ENCODE assay signal across 11 cellular contexts in genomic region chr13:34863360-34864135, GRCh38.
DNase-seq lines count a peak whose midpoint lies in the region; ATAC-seq and TF ChIP-seq lines count a peak whose summit lies in the region.
"Had no signal": no experiment of that assay in that cellular context is flagged by ENCODE, and none has a peak within 500 bp of the region (broad histone marks: within the 10 kb centered on the region; RNA-seq: fewer than 3 reads in every experiment).

No MANE protein-coding gene starts in this region.

- in situ Hi-C loops in GM13977 (cut with MboI; ENCODE audit: low pct_unique_long_range_greater_than_20kb, low sequenced_read_pairs, unreplicated experiment): no loop called here

- CTCF ChIA-PET in BJ (lab: Yijun Ruan, JAX): no interaction called here

- no peaks in the 10 kb centered on the region for H3K36me3 ChIP-seq in BJ (ENCODE audit: control insufficient read depth, insufficient read depth, low read length)
- H3K36me3 ChIP-seq: upper lobe of right lung had no signal

- no peaks in the 10 kb centered on the region for H3K27me3 ChIP-seq in BJ (ENCODE audit: control insufficient read depth, insufficient read depth, low read length)
- H3K27me3 ChIP-seq: upper lobe of right lung had no signal

- TF ChIP-seq CTCF in BJ (IDR thresholded peaks at IDR 0.05; ENCODE audit: insufficient read depth, low read depth, low read length) (no peak), GM13977 (IDR thresholded peaks at IDR 0.05; ENCODE audit: extremely low read depth, insufficient read depth, missing control alignments) (no peak)

- no peak overlapping the region for H3K4me3 ChIP-seq in BJ (ENCODE audit: low read depth, low read length)
- H3K4me3 ChIP-seq: upper lobe of right lung had no signal

- DNase-seq in BJ (ENCODE audit: low read depth) (peak; percentile 85), HS-5 (ENCODE audit: low read depth) (peak; percentile 69), amniotic stem cell (lab: John Stamatoyannopoulos, UW) (peak; percentile 73), kidney tubule cell (ENCODE audit: low spot score) (peak; percentile 95), OCI-M2 (lab: John Stamatoyannopoulos, UW; ENCODE audit: unreplicated experiment) (no peak), anterior cingulate cortex (lab: John Stamatoyannopoulos, UW) (no peak), left lobe of liver (ENCODE audit: low spot score) (no peak), GM13977 (ENCODE audit: low spot score) (no peak)
- DNase-seq: activated naive CD8-positive, alpha-beta T cell treated with anti-CD3 and anti-CD28 coated beads, Interleukin-2, amount 10 ng/mL, durations not matched to agents 7 days and 5 days; stimulated activated CD4-positive, alpha-beta T cell treated with anti-CD3 and anti-CD28 coated beads, Interleukin-4, amount 100 ng/mL, for 4 hours; upper lobe of right lung had no signal

- POLR2A ChIA-PET in BJ (lab: Charles Lee): interaction anchor here (0.5 kb wide), 1 partner anchor 1090 kb away, joined by 3 read pairs; no protein-coding TSS in a partner anchor

- no peak for ATAC-seq in left lobe of liver
- ATAC-seq: upper lobe of right lung had no signal

Comparison
In these comparisons a context has a peak if more than half of its experiments do, and no peak if none do; other contexts are left out.
1. DNase-seq: peak in BJ (single experiment), HS-5 (single experiment), amniotic stem cell (single experiment) and kidney tubule cell (single experiment); none in OCI-M2 (single experiment), anterior cingulate cortex (0 of 58), left lobe of liver (single experiment) and GM13977 (single experiment).